1 cellular context compared by ENCODE assay signal in genomic region chr2:232444409-232445148, GRCh38.
A peak's percentile ranks its signal among the peaks of the same experiment; 100 is the strongest.
TF ChIP-seq lines count a peak whose summit lies in the region.

No MANE protein-coding gene starts in this region.

TF ChIP-seq in HepG2, 621 proteins besides CTCF, POLR2A, EP300 and RAD21 (continued from another document and continues in another):
- TF ChIP-seq, protein P1, sequence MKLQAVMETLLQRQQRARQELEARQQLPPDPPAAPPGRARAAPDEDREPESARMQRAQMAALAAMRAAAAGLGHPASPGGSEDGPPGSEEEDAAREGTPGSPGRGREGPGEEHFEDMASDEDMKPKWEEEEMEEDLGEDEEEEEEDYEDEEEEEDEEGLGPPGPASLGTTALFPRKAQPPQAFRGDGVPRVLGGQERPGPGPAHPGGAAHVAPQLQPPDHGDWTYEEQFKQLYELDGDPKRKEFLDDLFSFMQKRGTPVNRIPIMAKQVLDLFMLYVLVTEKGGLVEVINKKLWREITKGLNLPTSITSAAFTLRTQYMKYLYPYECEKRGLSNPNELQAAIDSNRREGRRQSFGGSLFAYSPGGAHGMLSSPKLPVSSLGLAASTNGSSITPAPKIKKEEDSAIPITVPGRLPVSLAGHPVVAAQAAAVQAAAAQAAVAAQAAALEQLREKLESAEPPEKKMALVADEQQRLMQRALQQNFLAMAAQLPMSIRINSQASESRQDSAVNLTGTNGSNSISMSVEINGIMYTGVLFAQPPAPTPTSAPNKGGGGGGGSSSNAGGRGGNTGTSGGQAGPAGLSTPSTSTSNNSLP (IDR thresholded peaks at IDR 0.05; ENCODE audit: low read depth, low read length) = no peak
- no peak for TF ChIP-seq GZF1 (CRISPR knock-in tag; IDR thresholded peaks at IDR 0.05)
- no peak for TF ChIP-seq ZNF432 (CRISPR knock-in tag; IDR thresholded peaks at IDR 0.05; ENCODE audit: borderline replicate concordance)
- TF ChIP-seq, protein P2, sequence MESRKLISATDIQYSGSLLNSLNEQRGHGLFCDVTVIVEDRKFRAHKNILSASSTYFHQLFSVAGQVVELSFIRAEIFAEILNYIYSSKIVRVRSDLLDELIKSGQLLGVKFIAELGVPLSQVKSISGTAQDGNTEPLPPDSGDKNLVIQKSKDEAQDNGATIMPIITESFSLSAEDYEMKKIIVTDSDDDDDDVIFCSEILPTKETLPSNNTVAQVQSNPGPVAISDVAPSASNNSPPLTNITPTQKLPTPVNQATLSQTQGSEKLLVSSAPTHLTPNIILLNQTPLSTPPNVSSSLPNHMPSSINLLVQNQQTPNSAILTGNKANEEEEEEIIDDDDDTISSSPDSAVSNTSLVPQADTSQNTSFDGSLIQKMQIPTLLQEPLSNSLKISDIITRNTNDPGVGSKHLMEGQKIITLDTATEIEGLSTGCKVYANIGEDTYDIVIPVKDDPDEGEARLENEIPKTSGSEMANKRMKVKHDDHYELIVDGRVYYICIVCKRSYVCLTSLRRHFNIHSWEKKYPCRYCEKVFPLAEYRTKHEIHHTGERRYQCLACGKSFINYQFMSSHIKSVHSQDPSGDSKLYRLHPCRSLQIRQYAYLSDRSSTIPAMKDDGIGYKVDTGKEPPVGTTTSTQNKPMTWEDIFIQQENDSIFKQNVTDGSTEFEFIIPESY (CRISPR knock-in tag; IDR thresholded peaks at IDR 0.05) = peak; percentile 28; the same call in 1 of the 2 replicates
- TF ChIP-seq MBNL3 (CRISPR knock-in tag; conservative IDR thresholded peaks at IDR 0.05) = no peak
- TF ChIP-seq, protein P3, sequence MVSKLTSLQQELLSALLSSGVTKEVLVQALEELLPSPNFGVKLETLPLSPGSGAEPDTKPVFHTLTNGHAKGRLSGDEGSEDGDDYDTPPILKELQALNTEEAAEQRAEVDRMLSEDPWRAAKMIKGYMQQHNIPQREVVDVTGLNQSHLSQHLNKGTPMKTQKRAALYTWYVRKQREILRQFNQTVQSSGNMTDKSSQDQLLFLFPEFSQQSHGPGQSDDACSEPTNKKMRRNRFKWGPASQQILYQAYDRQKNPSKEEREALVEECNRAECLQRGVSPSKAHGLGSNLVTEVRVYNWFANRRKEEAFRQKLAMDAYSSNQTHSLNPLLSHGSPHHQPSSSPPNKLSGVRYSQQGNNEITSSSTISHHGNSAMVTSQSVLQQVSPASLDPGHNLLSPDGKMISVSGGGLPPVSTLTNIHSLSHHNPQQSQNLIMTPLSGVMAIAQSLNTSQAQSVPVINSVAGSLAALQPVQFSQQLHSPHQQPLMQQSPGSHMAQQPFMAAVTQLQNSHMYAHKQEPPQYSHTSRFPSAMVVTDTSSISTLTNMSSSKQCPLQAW (CRISPR knock-in tag; IDR thresholded peaks at IDR 0.05) = no peak
- TF ChIP-seq, protein P4, sequence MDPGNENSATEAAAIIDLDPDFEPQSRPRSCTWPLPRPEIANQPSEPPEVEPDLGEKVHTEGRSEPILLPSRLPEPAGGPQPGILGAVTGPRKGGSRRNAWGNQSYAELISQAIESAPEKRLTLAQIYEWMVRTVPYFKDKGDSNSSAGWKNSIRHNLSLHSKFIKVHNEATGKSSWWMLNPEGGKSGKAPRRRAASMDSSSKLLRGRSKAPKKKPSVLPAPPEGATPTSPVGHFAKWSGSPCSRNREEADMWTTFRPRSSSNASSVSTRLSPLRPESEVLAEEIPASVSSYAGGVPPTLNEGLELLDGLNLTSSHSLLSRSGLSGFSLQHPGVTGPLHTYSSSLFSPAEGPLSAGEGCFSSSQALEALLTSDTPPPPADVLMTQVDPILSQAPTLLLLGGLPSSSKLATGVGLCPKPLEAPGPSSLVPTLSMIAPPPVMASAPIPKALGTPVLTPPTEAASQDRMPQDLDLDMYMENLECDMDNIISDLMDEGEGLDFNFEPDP (CRISPR knock-in tag; conservative IDR thresholded peaks at IDR 0.05) = no peak
- TF ChIP-seq PCBP1 (IDR thresholded peaks at IDR 0.05; ENCODE audit: borderline replicate concordance, low read depth, low read length) = peak; percentile 83; the same call in 1 of the 2 replicates
- TF ChIP-seq DBP (CRISPR knock-in tag; IDR thresholded peaks at IDR 0.05; ENCODE audit: not compliant biosample characterization) = no peak
- TF ChIP-seq CCDC6 (CRISPR knock-in tag; IDR thresholded peaks at IDR 0.05) = no peak
- TF ChIP-seq HNF4G (IDR thresholded peaks at IDR 0.05; ENCODE audit: borderline replicate concordance, low read depth, low read length) = no peak
- TF ChIP-seq HNF4G (CRISPR knock-in tag; IDR thresholded peaks at IDR 0.05; ENCODE audit: borderline replicate concordance, low read depth) = no peak
- TF ChIP-seq NBN (conservative IDR thresholded peaks at IDR 0.05) = no peak
- no peak for TF ChIP-seq PHB2 (IDR thresholded peaks at IDR 0.05; ENCODE audit: partially characterized antibody)
- TF ChIP-seq TFE3 (CRISPR knock-in tag; IDR thresholded peaks at IDR 0.05) = no peak
- TF ChIP-seq HMG20A (CRISPR knock-in tag; IDR thresholded peaks at IDR 0.05; ENCODE audit: borderline replicate concordance) = no peak
- TF ChIP-seq NFE2 (CRISPR knock-in tag; IDR thresholded peaks at IDR 0.05) = peak; percentile 97
- TF ChIP-seq, protein P5, sequence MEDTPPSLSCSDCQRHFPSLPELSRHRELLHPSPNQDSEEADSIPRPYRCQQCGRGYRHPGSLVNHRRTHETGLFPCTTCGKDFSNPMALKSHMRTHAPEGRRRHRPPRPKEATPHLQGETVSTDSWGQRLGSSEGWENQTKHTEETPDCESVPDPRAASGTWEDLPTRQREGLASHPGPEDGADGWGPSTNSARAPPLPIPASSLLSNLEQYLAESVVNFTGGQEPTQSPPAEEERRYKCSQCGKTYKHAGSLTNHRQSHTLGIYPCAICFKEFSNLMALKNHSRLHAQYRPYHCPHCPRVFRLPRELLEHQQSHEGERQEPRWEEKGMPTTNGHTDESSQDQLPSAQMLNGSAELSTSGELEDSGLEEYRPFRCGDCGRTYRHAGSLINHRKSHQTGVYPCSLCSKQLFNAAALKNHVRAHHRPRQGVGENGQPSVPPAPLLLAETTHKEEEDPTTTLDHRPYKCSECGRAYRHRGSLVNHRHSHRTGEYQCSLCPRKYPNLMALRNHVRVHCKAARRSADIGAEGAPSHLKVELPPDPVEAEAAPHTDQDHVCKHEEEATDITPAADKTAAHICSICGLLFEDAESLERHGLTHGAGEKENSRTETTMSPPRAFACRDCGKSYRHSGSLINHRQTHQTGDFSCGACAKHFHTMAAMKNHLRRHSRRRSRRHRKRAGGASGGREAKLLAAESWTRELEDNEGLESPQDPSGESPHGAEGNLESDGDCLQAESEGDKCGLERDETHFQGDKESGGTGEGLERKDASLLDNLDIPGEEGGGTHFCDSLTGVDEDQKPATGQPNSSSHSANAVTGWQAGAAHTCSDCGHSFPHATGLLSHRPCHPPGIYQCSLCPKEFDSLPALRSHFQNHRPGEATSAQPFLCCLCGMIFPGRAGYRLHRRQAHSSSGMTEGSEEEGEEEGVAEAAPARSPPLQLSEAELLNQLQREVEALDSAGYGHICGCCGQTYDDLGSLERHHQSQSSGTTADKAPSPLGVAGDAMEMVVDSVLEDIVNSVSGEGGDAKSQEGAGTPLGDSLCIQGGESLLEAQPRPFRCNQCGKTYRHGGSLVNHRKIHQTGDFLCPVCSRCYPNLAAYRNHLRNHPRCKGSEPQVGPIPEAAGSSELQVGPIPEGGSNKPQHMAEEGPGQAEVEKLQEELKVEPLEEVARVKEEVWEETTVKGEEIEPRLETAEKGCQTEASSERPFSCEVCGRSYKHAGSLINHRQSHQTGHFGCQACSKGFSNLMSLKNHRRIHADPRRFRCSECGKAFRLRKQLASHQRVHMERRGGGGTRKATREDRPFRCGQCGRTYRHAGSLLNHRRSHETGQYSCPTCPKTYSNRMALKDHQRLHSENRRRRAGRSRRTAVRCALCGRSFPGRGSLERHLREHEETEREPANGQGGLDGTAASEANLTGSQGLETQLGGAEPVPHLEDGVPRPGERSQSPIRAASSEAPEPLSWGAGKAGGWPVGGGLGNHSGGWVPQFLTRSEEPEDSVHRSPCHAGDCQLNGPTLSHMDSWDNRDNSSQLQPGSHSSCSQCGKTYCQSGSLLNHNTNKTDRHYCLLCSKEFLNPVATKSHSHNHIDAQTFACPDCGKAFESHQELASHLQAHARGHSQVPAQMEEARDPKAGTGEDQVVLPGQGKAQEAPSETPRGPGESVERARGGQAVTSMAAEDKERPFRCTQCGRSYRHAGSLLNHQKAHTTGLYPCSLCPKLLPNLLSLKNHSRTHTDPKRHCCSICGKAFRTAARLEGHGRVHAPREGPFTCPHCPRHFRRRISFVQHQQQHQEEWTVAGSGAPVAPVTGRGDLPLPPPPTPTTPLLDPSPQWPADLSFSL (CRISPR knock-in tag; IDR thresholded peaks at IDR 0.05) = no peak
- TF ChIP-seq U2AF2 (IDR thresholded peaks at IDR 0.05; ENCODE audit: low read depth, low read length) = no peak
- TF ChIP-seq ETV5 (CRISPR knock-in tag; IDR thresholded peaks at IDR 0.05; ENCODE audit: borderline replicate concordance) = no peak
- no peak for TF ChIP-seq ZNF564 (CRISPR knock-in tag; IDR thresholded peaks at IDR 0.05)
- no peak for TF ChIP-seq AHDC1 (CRISPR knock-in tag; IDR thresholded peaks at IDR 0.05; ENCODE audit: borderline replicate concordance)
- TF ChIP-seq FOXK2 (IDR thresholded peaks at IDR 0.05) = no peak
- no peak for TF ChIP-seq HOXA5 (CRISPR knock-in tag; IDR thresholded peaks at IDR 0.05)
- no peak for TF ChIP-seq ZFP1 (CRISPR knock-in tag; IDR thresholded peaks at IDR 0.05)
- TF ChIP-seq BORCS8-MEF2B (CRISPR knock-in tag; IDR thresholded peaks at IDR 0.05) = no peak
- no peak for TF ChIP-seq RFX3 (CRISPR knock-in tag; IDR thresholded peaks at IDR 0.05)
- TF ChIP-seq NFE2L1 (CRISPR knock-in tag; IDR thresholded peaks at IDR 0.05; ENCODE audit: borderline replicate concordance) = peak; percentile 98
- TF ChIP-seq ZNF629 (CRISPR knock-in tag; conservative IDR thresholded peaks at IDR 0.05) = no peak
- no peak for TF ChIP-seq ZNF772 (CRISPR knock-in tag; IDR thresholded peaks at IDR 0.05)
- no peak for TF ChIP-seq SMC3 (IDR thresholded peaks at IDR 0.05; ENCODE audit: low read length)
- no peak for TF ChIP-seq SRY (CRISPR knock-in tag; IDR thresholded peaks at IDR 0.05)
- no peak for TF ChIP-seq TP53 (CRISPR knock-in tag; conservative IDR thresholded peaks at IDR 0.05)
- TF ChIP-seq PRMT3 (CRISPR knock-in tag; IDR thresholded peaks at IDR 0.05; ENCODE audit: borderline replicate concordance, low read depth) = no peak
- no peak for TF ChIP-seq TOPORS (CRISPR knock-in tag; IDR thresholded peaks at IDR 0.05)
- no peak for TF ChIP-seq DNMT3B (CRISPR knock-in tag; conservative IDR thresholded peaks at IDR 0.05)
- TF ChIP-seq KLF11 (CRISPR knock-in tag; IDR thresholded peaks at IDR 0.05) = no peak
- TF ChIP-seq, protein P6, sequence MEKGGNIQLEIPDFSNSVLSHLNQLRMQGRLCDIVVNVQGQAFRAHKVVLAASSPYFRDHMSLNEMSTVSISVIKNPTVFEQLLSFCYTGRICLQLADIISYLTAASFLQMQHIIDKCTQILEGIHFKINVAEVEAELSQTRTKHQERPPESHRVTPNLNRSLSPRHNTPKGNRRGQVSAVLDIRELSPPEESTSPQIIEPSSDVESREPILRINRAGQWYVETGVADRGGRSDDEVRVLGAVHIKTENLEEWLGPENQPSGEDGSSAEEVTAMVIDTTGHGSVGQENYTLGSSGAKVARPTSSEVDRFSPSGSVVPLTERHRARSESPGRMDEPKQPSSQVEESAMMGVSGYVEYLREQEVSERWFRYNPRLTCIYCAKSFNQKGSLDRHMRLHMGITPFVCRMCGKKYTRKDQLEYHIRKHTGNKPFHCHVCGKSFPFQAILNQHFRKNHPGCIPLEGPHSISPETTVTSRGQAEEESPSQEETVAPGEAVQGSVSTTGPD (CRISPR knock-in tag; IDR thresholded peaks at IDR 0.05) = no peak
- TF ChIP-seq TBL1XR1 (IDR thresholded peaks at IDR 0.05; ENCODE audit: borderline replicate concordance, low read length, partially characterized antibody) = no peak
